8 cellular contexts compared by ENCODE assay signal in the genomic region with DNA sequence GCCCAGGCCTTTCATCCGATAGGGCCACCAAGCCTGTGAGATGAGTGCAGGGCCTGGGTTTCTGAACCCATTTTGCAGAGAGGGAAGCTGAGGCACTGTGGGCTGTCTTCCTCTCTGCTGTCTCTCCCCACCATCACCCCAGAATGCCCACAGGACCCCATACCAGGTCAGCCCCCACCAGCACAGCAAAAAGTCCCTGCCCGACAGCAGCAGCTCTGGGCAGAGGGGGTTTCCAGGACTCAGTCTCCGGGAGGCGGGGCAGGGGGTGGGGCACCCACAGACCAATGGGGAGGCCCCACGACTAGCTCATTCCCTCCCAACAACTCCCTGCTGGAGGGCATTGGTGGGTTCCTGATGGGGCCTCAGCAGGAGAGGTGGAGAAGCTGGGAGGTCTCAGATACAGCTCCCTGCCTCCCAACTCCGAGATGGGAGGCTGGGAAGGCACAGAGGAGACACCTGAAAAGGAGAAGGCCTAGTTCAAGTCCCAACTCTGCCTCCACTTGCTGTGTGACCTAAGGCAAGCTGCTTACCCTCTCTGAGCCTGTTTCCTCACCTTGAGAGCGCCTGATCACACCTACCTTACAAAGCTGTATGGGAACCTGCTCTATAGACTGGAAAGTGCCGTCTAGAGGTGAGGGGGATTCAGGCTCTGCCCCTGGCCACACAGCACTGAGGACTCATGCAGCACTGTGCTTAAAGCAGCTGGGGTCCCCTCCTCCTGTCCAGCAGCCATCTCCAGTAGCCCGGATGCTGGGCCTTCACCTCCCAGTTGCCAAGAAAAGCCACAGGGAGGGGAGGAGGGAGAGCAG. TPM values are rescaled to one million over a fixed set of nuclear protein-coding genes. Genes with fewer than 3 reads are reported as not detected.
DNase-seq lines count a peak whose midpoint lies in the region; ATAC-seq and TF ChIP-seq lines count a peak whose summit lies in the region.

No MANE protein-coding gene starts in this region.

- H3K4me3 ChIP-seq in MM.1S (ENCODE audit: low read length), result peak overlapping the region; percentile 27

- H3K27me3 ChIP-seq in MM.1S (replicated peaks; ENCODE audit: insufficient read depth, low read length), result no peaks in the 10 kb centered on the region

- H2AFZ ChIP-seq in MM.1S (ENCODE audit: low read length), result no peak overlapping the region

- peak; percentile 53 for ATAC-seq in activated T-helper 17 cell treated with anti-CD3 and anti-CD28 coated beads, Interleukin-2, amount 50 U/mL, for 72 hours (replicated peaks)
- ATAC-seq in GM19452 (IDR thresholded peaks at IDR 0.05; ENCODE audit: unreplicated experiment), result no peak

- H3K36me3 Mint-ChIP-seq in activated T-helper 17 cell treated with anti-CD3 and anti-CD28 coated beads, Interleukin-2, amount 50 U/mL, for 72 hours (ENCODE audit: low read depth), result peaks cover 36% of the 10 kb centered on the region

- peak overlapping the region; percentile 49 for H3K9ac ChIP-seq in MM.1S (ENCODE audit: low read length)

- no peaks in the 10 kb centered on the region for H3K9me2 ChIP-seq in MM.1S (replicated peaks; ENCODE audit: insufficient read depth, low read length)

- no peak for TF ChIP-seq CTCF in MM.1S (IDR thresholded peaks at IDR 0.05; ENCODE audit: low read length)

- peaks cover 70% of the 10 kb centered on the region for H3K79me2 ChIP-seq in MM.1S (ENCODE audit: low read length)

- H3K4me1 ChIP-seq in MM.1S (ENCODE audit: low read length), result peaks cover 53% of the 10 kb centered on the region

- peak overlapping the region; percentile 90 for H3K4me2 ChIP-seq in MM.1S (ENCODE audit: low read depth, low read length)

- peaks cover 6% of the 10 kb centered on the region for H3K27me3 Mint-ChIP-seq in activated T-helper 17 cell treated with anti-CD3 and anti-CD28 coated beads, Interleukin-2, amount 50 U/mL, for 72 hours

- H4K20me1 ChIP-seq in MM.1S (ENCODE audit: insufficient read depth, low read length), result no peaks in the 10 kb centered on the region

- no peaks in the 10 kb centered on the region for H3K9me3 Mint-ChIP-seq in activated T-helper 17 cell treated with anti-CD3 and anti-CD28 coated beads, Interleukin-2, amount 50 U/mL, for 72 hours

- H3K4me1 Mint-ChIP-seq in activated T-helper 17 cell treated with anti-CD3 and anti-CD28 coated beads, Interleukin-2, amount 50 U/mL, for 72 hours, result peaks cover 27% of the 10 kb centered on the region

- no peaks in the 10 kb centered on the region for H3K36me3 ChIP-seq in MM.1S (replicated peaks; ENCODE audit: insufficient read depth, low read length)

- H3K27ac ChIP-seq in MM.1S (ENCODE audit: low read length), result peak overlapping the region; percentile 71

- DNase-seq in MM.1S, result peak; percentile 82
- DNase-seq in iPS-NIHi7 (ENCODE audit: extremely low spot score), result peak; percentile 69
- peak; percentile 39 for DNase-seq in stimulated activated CD8-positive, alpha-beta memory T cell treated with anti-CD3 and anti-CD28 coated beads, Interleukin-15, amount 100 ng/mL, for 1 hour (ENCODE audit: low read depth)
- no peak for DNase-seq in AG08396 (ENCODE audit: low spot score)
- DNase-seq in NCI-H146 (lab: John Stamatoyannopoulos, UW), result no peak
- no peak for DNase-seq in cortex of kidney (lab: John Stamatoyannopoulos, UW)

- peak overlapping the region; percentile 88 for H3K27ac Mint-ChIP-seq in activated T-helper 17 cell treated with anti-CD3 and anti-CD28 coated beads, Interleukin-2, amount 50 U/mL, for 72 hours

- H3K4me3 Mint-ChIP-seq in activated T-helper 17 cell treated with anti-CD3 and anti-CD28 coated beads, Interleukin-2, amount 50 U/mL, for 72 hours, result peak overlapping the region; percentile 92

- H3F3A ChIP-seq in MM.1S (ENCODE audit: insufficient read depth, low read length), result peaks cover 52% of the 10 kb centered on the region

- no peaks in the 10 kb centered on the region for H3K9me3 ChIP-seq in MM.1S (replicated peaks; ENCODE audit: insufficient read depth, low read length)

RNA-seq across cellular contexts. Expression of gene CBX7, which starts 3.5 kb away (rescaled TPM):
- total RNA-seq in activated T-helper 17 cell treated with anti-CD3 and anti-CD28 coated beads, Interleukin-2, amount 50 U/mL, for 72 hours, result 10 to 100 TPM; 21.5 to 82.9 TPM

RNA-seq across cellular contexts. Expression of gene APOBEC3H, which starts 51.9 kb away (rescaled TPM):
- total RNA-seq in activated T-helper 17 cell treated with anti-CD3 and anti-CD28 coated beads, Interleukin-2, amount 50 U/mL, for 72 hours, result 10 to 100 TPM; 20.6 to 33.0 TPM

Comparison
In these comparisons a context has a peak if more than half of its experiments do, and no peak if none do; other contexts are left out.
1. DNase-seq: peak in MM.1S (single experiment), iPS-NIHi7 (single experiment) and stimulated activated CD8-positive, alpha-beta memory T cell treated with anti-CD3 and anti-CD28 coated beads, Interleukin-15, amount 100 ng/mL, for 1 hour (single experiment); none in AG08396 (single experiment), NCI-H146 (single experiment) and cortex of kidney (single experiment).